Comparison of ENCODE assay signal across 15 cellular contexts in genomic region chr10:29540016-29540415, GRCh38.
"Had no signal": no experiment of that assay in that cellular context is flagged by ENCODE, and none has a peak within 500 bp of the region (broad histone marks: within the 10 kb centered on the region; RNA-seq: fewer than 3 reads in every experiment).

No MANE protein-coding gene starts in this region.

- H3K9me3 ChIP-seq: ascending aorta, gastroesophageal sphincter, lower lobe of right lung, right lobe of liver, upper lobe of left lung had no signal

- H3K27ac ChIP-seq: lower lobe of right lung, right lobe of liver, upper lobe of left lung, VCaP had no signal

- H3K36me3 Mint-ChIP-seq: stimulated activated naive B cell treated with anti-CD40 and anti-IgM and Interleukin-4, amounts not matched to agents 10 μg/mL and 1 μg/mL and 100 μg/mL, for 72 hours had no signal

- H3K27me3 ChIP-seq: ascending aorta, gastroesophageal sphincter, right lobe of liver, upper lobe of left lung had no signal

- DNase-seq: activated CD4-positive, alpha-beta memory T cell treated with anti-CD3 and anti-CD28 coated beads, Interleukin-2, amount 10 ng/mL, durations not matched to agents 7 days and 5 days; hippocampal formation; kidney glomerular epithelial cell; lower lobe of right lung; naive thymus-derived CD8-positive, alpha-beta T cell; nucleus accumbens; right lobe of liver; stimulated activated CD4-positive, alpha-beta T cell treated with anti-CD3 and anti-CD28 coated beads, Interleukin-2, amount 100 ng/mL, for 24 hours; stimulated activated naive B cell treated with anti-CD40 and anti-IgM and Interleukin-4, amounts not matched to agents 10 μg/mL and 1 μg/mL and 100 μg/mL, for 72 hours; T1000; upper lobe of left lung had no signal

- H3K36me3 ChIP-seq: right lobe of liver had no signal

- H3K4me3 Mint-ChIP-seq: activated CD4-positive, alpha-beta memory T cell treated with anti-CD3 and anti-CD28 coated beads, Interleukin-2, amount 10 ng/mL, durations not matched to agents 7 days and 5 days; naive thymus-derived CD8-positive, alpha-beta T cell; stimulated activated naive B cell treated with anti-CD40 and anti-IgM and Interleukin-4, amounts not matched to agents 10 μg/mL and 1 μg/mL and 100 μg/mL, for 72 hours had no signal

- ATAC-seq: gastroesophageal sphincter; lower lobe of right lung; naive thymus-derived CD8-positive, alpha-beta T cell; right lobe of liver; stimulated activated naive B cell treated with anti-CD40 and anti-IgM and Interleukin-4, amounts not matched to agents 10 μg/mL and 1 μg/mL and 100 μg/mL, for 72 hours had no signal

- H3K27ac Mint-ChIP-seq: activated CD4-positive, alpha-beta memory T cell treated with anti-CD3 and anti-CD28 coated beads, Interleukin-2, amount 10 ng/mL, durations not matched to agents 7 days and 5 days; progenitor cell of endocrine pancreas; stimulated activated naive B cell treated with anti-CD40 and anti-IgM and Interleukin-4, amounts not matched to agents 10 μg/mL and 1 μg/mL and 100 μg/mL, for 72 hours had no signal

- H3K4me3 ChIP-seq: ascending aorta, gastroesophageal sphincter, lower lobe of right lung, right lobe of liver, upper lobe of left lung had no signal

- H3K27me3 Mint-ChIP-seq: activated CD4-positive, alpha-beta memory T cell treated with anti-CD3 and anti-CD28 coated beads, Interleukin-2, amount 10 ng/mL, durations not matched to agents 7 days and 5 days; naive thymus-derived CD8-positive, alpha-beta T cell; progenitor cell of endocrine pancreas had no signal

- H3K9me3 Mint-ChIP-seq: activated CD4-positive, alpha-beta memory T cell treated with anti-CD3 and anti-CD28 coated beads, Interleukin-2, amount 10 ng/mL, durations not matched to agents 7 days and 5 days; naive thymus-derived CD8-positive, alpha-beta T cell; stimulated activated naive B cell treated with anti-CD40 and anti-IgM and Interleukin-4, amounts not matched to agents 10 μg/mL and 1 μg/mL and 100 μg/mL, for 72 hours had no signal
